8 cellular contexts compared by ENCODE assay signal in genomic region chr5:82225525-82226172, GRCh38. TPM values are rescaled to one million over a fixed set of nuclear protein-coding genes. Genes with fewer than 3 reads are reported as not detected.
DNase-seq lines count a peak whose midpoint lies in the region; ATAC-seq and TF ChIP-seq lines count a peak whose summit lies in the region.

No MANE protein-coding gene starts in this region.

- CTCF ChIA-PET in activated CD4-positive, alpha-beta T cell treated with anti-CD3 and anti-CD28 coated beads for 36 hours (lab: Charles Lee): interaction anchor here (0.6 to 3.0 kb wide), 19 partner anchors 8 to 805 kb away, joined by 3 to 16 read pairs (median 3); no protein-coding TSS in a partner anchor

- TF ChIP-seq CTCF in AG09309 (IDR thresholded peaks at IDR 0.05; ENCODE audit: control insufficient read depth, insufficient read depth, low read depth, low read length, missing control alignments) (peak; percentile 88), colonic mucosa (IDR thresholded peaks at IDR 0.05) (peak; percentile 79), right lobe of liver (IDR thresholded peaks at IDR 0.05) (peak; percentile 72 to 85 (median 81))

- H3K27me3 ChIP-seq in colonic mucosa (no peaks in the 10 kb centered on the region), right lobe of liver (no peaks in the 10 kb centered on the region)

- no peak for TF ChIP-seq POLR2A in right lobe of liver (IDR thresholded peaks at IDR 0.05)

- POLR2A ChIA-PET in activated CD4-positive, alpha-beta T cell treated with anti-CD3 and anti-CD28 coated beads for 36 hours (lab: Charles Lee): no interaction called here

- no peaks in the 10 kb centered on the region for H3K9me3 Mint-ChIP-seq in activated CD4-positive, alpha-beta T cell treated with anti-CD3 and anti-CD28 coated beads for 36 hours (ENCODE audit: low read depth)

- no peak overlapping the region for H3K4me3 ChIP-seq in AG09309 (ENCODE audit: control insufficient read depth, low read depth, low read length)
- H3K4me3 ChIP-seq in colonic mucosa: no peak overlapping the region
- no peak overlapping the region for H3K4me3 ChIP-seq in right lobe of liver

- no peaks in the 10 kb centered on the region for H3K36me3 Mint-ChIP-seq in activated CD4-positive, alpha-beta T cell treated with anti-CD3 and anti-CD28 coated beads for 36 hours (ENCODE audit: low read depth)

- H3K4me3 Mint-ChIP-seq in activated CD4-positive, alpha-beta T cell treated with anti-CD3 and anti-CD28 coated beads for 36 hours: no peak overlapping the region

- DNase-seq in AG09309 (ENCODE audit: low read depth) (peak; percentile 13), NCI-H2227 (lab: John Stamatoyannopoulos, UW; ENCODE audit: unreplicated experiment) (peak; percentile 76), colonic mucosa (peak; percentile 73), right lobe of liver (peak in 2 of 3 donors; percentile 30 to 68)
- DNase-seq in activated CD4-positive, alpha-beta T cell treated with anti-CD3 and anti-CD28 coated beads for 36 hours: peak; percentile 75
- DNase-seq in stimulated activated CD4-positive, alpha-beta T cell treated with anti-CD3 and anti-CD28 coated beads, TNF-alpha, amount 100 ng/mL, for 4 hours (ENCODE audit: low read depth in 3 of 3): peak; percentile 20 to 46 (median 24)

- intact Hi-C loops in activated CD4-positive, alpha-beta T cell treated with anti-CD3 and anti-CD28 coated beads for 36 hours (cut with DNase I, micrococcal nuclease): loop anchor here (1.0 to 10.0 kb wide), 4 partner anchors 51 to 800 kb away; partner anchors contain the start of gene SSBP2 (in 1 of the 2)
- intact Hi-C loops in colonic mucosa (cut with DNase I) (loop anchor here (5.0 kb wide), 2 partner anchors 713 to 803 kb away; no protein-coding TSS in a partner anchor), right lobe of liver (cut with DNase I) (no loop called here)

- H3K9me3 ChIP-seq in colonic mucosa (no peaks in the 10 kb centered on the region), right lobe of liver (no peaks in the 10 kb centered on the region)

- H3K4me1 Mint-ChIP-seq in activated CD4-positive, alpha-beta T cell treated with anti-CD3 and anti-CD28 coated beads for 36 hours: no peaks in the 10 kb centered on the region

- H3K36me3 ChIP-seq in colonic mucosa (no peaks in the 10 kb centered on the region), right lobe of liver (no peaks in the 10 kb centered on the region)

- no peaks in the 10 kb centered on the region for H3K27me3 Mint-ChIP-seq in activated CD4-positive, alpha-beta T cell treated with anti-CD3 and anti-CD28 coated beads for 36 hours

- H3K4me1 ChIP-seq in colonic mucosa (no peaks in the 10 kb centered on the region), right lobe of liver (no peaks in the 10 kb centered on the region)

- H3K27ac ChIP-seq in colonic mucosa (no peak overlapping the region), right lobe of liver (no peak overlapping the region)

- no peak overlapping the region for H3K27ac Mint-ChIP-seq in activated CD4-positive, alpha-beta T cell treated with anti-CD3 and anti-CD28 coated beads for 36 hours

- peak; percentile 78 for ATAC-seq in GM18861 (IDR thresholded peaks at IDR 0.05; ENCODE audit: unreplicated experiment)
- ATAC-seq in HG03095 (IDR thresholded peaks at IDR 0.05; ENCODE audit: unreplicated experiment): peak; percentile 93
- ATAC-seq in activated CD4-positive, alpha-beta T cell treated with anti-CD3 and anti-CD28 coated beads for 36 hours: peak; percentile 93
- peak; percentile 96 to 99 (median 98) for ATAC-seq in right lobe of liver

- 27% methylated on average over 5 of the region's 7 CpGs for WGBS in right lobe of liver (ENCODE audit: insufficient coverage, low coverage, low lambda C conversion rate, missing lambda C conversion rate)

- H3K9ac ChIP-seq in colonic mucosa (ENCODE audit: low read depth in 2 of 2, low read length in 2 of 2): no peak overlapping the region

RNA-seq across cellular contexts. Expression of gene RPS23, which starts 52.5 kb away (rescaled TPM):
- 1,000 to 10,000 TPM; 2,831 to 3,226 TPM for total RNA-seq in activated CD4-positive, alpha-beta T cell treated with anti-CD3 and anti-CD28 coated beads for 36 hours
- total RNA-seq in colonic mucosa: 1,000 to 10,000 TPM; 1,277 to 1,417 TPM
- 100 to 1,000 TPM; 529 to 716 (median 601) TPM for total RNA-seq in right lobe of liver

Comparison
In these comparisons a context has a peak if more than half of its experiments do, and no peak if none do; other contexts are left out.
1. DNase-seq: peak in every context shown above with its lines; median percentile 76 in NCI-H2227; 75 in activated CD4-positive, alpha-beta T cell treated with anti-CD3 and anti-CD28 coated beads for 36 hours; 73 in colonic mucosa; 49 in right lobe of liver; 24 in stimulated activated CD4-positive, alpha-beta T cell treated with anti-CD3 and anti-CD28 coated beads, TNF-alpha, amount 100 ng/mL, for 4 hours; 13 in AG09309.
2. intact Hi-C loops: an anchor here in activated CD4-positive, alpha-beta T cell treated with anti-CD3 and anti-CD28 coated beads for 36 hours (1.0 to 10.0 kb wide) and colonic mucosa (5.0 kb wide); none called in right lobe of liver.